14 cellular contexts compared by ENCODE assay signal in genomic region chr11:100808904-100809491, GRCh38.
A peak's percentile ranks its signal among the peaks of the same experiment; 100 is the strongest.
DNase-seq lines count a peak whose midpoint lies in the region; ATAC-seq and TF ChIP-seq lines count a peak whose summit lies in the region.
"Had no signal": no experiment of that assay in that cellular context is flagged by ENCODE, and none has a peak within 500 bp of the region (broad histone marks: within the 10 kb centered on the region; RNA-seq: fewer than 3 reads in every experiment).

No MANE protein-coding gene starts in this region.

- 100% methylated on average over 1 of the region's 3 CpGs; no CpG with 5 or more reads in 1 of the 2 experiments for WGBS in mesodermal cell (ENCODE audit: insufficient coverage in 2 of 2), 2 experiments

- in situ Hi-C loops in brain microvascular endothelial cell (cut with HindIII; ENCODE audit: low pct_ligation_motif_present, low sequenced_read_pairs): no loop called here

- no peaks in the 10 kb centered on the region for H3K4me1 Mint-ChIP-seq in activated T-cell treated with anti-CD3 and anti-CD28 coated beads, Interleukin-2, amount 50 U/mL, for 24 hours (ENCODE audit: low read depth)
- H3K4me1 Mint-ChIP-seq: T-cell had no signal

- DNase-seq in COLO829 (ENCODE audit: low spot score) (peak; percentile 45), LHCN-M2 (ENCODE audit: low read depth) (peak; percentile 59), brain microvascular endothelial cell (peak; percentile 79), epidermal melanocyte (ENCODE audit: insufficient read length, low spot score) (no peak), SHP77 (lab: John Stamatoyannopoulos, UW) (no peak)
- no peak for DNase-seq in activated T-cell treated with anti-CD3 and anti-CD28 coated beads, Interleukin-2, amount 50 U/mL, for 24 hours
- DNase-seq: activated CD8-positive, alpha-beta memory T cell treated with anti-CD3 and anti-CD28 coated beads, Interleukin-2, amount 50 U/mL, for 4 hours; caudate nucleus; CD4-positive, CD25-positive, alpha-beta regulatory T cell; glutamatergic neuron; stimulated activated naive CD4-positive, alpha-beta T cell treated with Interleukin-2 at 50 U/mL for 16 hours; T-cell had no signal

- no peaks in the 10 kb centered on the region for H3K27me3 ChIP-seq in brain microvascular endothelial cell (replicated peaks)

- H3K9me3 Mint-ChIP-seq in activated T-cell treated with anti-CD3 and anti-CD28 coated beads, Interleukin-2, amount 50 U/mL, for 24 hours: no peaks in the 10 kb centered on the region

- H3K27ac ChIP-seq in brain microvascular endothelial cell: peak overlapping the region; percentile 69
- H3K27ac ChIP-seq in mesodermal cell (ENCODE audit: low read depth, low read length, severe bottlenecking): peak overlapping the region; percentile 66

- H3K36me3 ChIP-seq in brain microvascular endothelial cell (replicated peaks) (no peaks in the 10 kb centered on the region), mesodermal cell (ENCODE audit: control insufficient read depth, insufficient read depth, low read length) (no peaks in the 10 kb centered on the region)

- H3K4me3 ChIP-seq in brain microvascular endothelial cell (ENCODE audit: low read depth, low read length) (no peak overlapping the region), mesodermal cell (ENCODE audit: extremely low read depth, insufficient read depth, low read length, poor library complexity, severe bottlenecking) (no peak overlapping the region)

- H3K9me3 ChIP-seq in mesodermal cell (ENCODE audit: control insufficient read depth, low read length): no peaks in the 10 kb centered on the region

- H3K36me3 Mint-ChIP-seq in activated T-cell treated with anti-CD3 and anti-CD28 coated beads, Interleukin-2, amount 50 U/mL, for 24 hours (ENCODE audit: low read depth): no peaks in the 10 kb centered on the region
- H3K36me3 Mint-ChIP-seq: CD4-positive, CD25-positive, alpha-beta regulatory T cell; T-cell had no signal

- no peak for ATAC-seq in HG03565 (IDR thresholded peaks at IDR 0.05; ENCODE audit: unreplicated experiment)
- ATAC-seq: T-cell had no signal

- no peak overlapping the region for H3K27ac Mint-ChIP-seq in activated T-cell treated with anti-CD3 and anti-CD28 coated beads, Interleukin-2, amount 50 U/mL, for 24 hours
- H3K27ac Mint-ChIP-seq: CD4-positive, CD25-positive, alpha-beta regulatory T cell; T-cell had no signal

- no peak for TF ChIP-seq CTCF in brain microvascular endothelial cell (IDR thresholded peaks at IDR 0.05; ENCODE audit: low read depth, low read length, missing control alignments)

- no peak overlapping the region for H3K4me3 Mint-ChIP-seq in activated T-cell treated with anti-CD3 and anti-CD28 coated beads, Interleukin-2, amount 50 U/mL, for 24 hours
- H3K4me3 Mint-ChIP-seq: CD4-positive, CD25-positive, alpha-beta regulatory T cell; T-cell had no signal

- H3K4me1 ChIP-seq in mesodermal cell (ENCODE audit: control insufficient read depth, insufficient read depth, low read length, poor library complexity, severe bottlenecking): peaks cover 9% of the 10 kb centered on the region

- no peaks in the 10 kb centered on the region for H3K27me3 Mint-ChIP-seq in activated T-cell treated with anti-CD3 and anti-CD28 coated beads, Interleukin-2, amount 50 U/mL, for 24 hours
- H3K27me3 Mint-ChIP-seq: CD4-positive, CD25-positive, alpha-beta regulatory T cell; T-cell had no signal

Comparison
In these comparisons a context has a peak if more than half of its experiments do, and no peak if none do; other contexts are left out.
1. DNase-seq: peak in COLO829 (single experiment), LHCN-M2 (single experiment) and brain microvascular endothelial cell (single experiment); none in epidermal melanocyte (single experiment), SHP77 (0 of 2) and activated T-cell treated with anti-CD3 and anti-CD28 coated beads, Interleukin-2, amount 50 U/mL, for 24 hours (single experiment).